ENCODE assay signal across 8 cellular contexts in genomic region chr10:72297281-72297967, GRCh38. TPM values are rescaled to one million over a fixed set of nuclear protein-coding genes. Genes with fewer than 3 reads are reported as not detected.
DNase-seq lines count a peak whose midpoint lies in the region; ATAC-seq and TF ChIP-seq lines count a peak whose summit lies in the region.

No MANE protein-coding gene starts in this region.

- peak; percentile 75 for TF ChIP-seq POLR2A in GM19099 (IDR thresholded peaks at IDR 0.05; ENCODE audit: extremely low read depth, insufficient read length, low read depth)
- TF ChIP-seq POLR2A in sigmoid colon (IDR thresholded peaks at IDR 0.05): peak in 1 of 2 donors; percentile 11

- H3K27ac Mint-ChIP-seq in activated naive CD8-positive, alpha-beta T cell treated with anti-CD3 and anti-CD28 coated beads, Interleukin-2, amount 50 U/mL, for 24 hours: peak overlapping the region; percentile 100

- CTCF ChIA-PET in A673 (lab: Charles Lee): interaction anchor here (0.6 kb wide), 1 partner anchor 1711 kb away, joined by 3 read pairs; no protein-coding TSS in a partner anchor

- H3K36me3 ChIP-seq in A673 (ENCODE audit: insufficient read depth, low read length, poor library complexity, severe bottlenecking) (no peaks in the 10 kb centered on the region), sigmoid colon (no peaks in the 10 kb centered on the region)

- peak; percentile 63 for ATAC-seq in HG03354 (IDR thresholded peaks at IDR 0.05; ENCODE audit: poor library complexity, severe bottlenecking, unreplicated experiment)
- peak; percentile 58 for ATAC-seq in activated naive CD8-positive, alpha-beta T cell treated with anti-CD3 and anti-CD28 coated beads, Interleukin-2, amount 50 U/mL, for 24 hours
- peak; percentile 81 to 85 for ATAC-seq in right cardiac atrium

- peaks cover 75% of the 10 kb centered on the region for H3K4me1 Mint-ChIP-seq in activated naive CD8-positive, alpha-beta T cell treated with anti-CD3 and anti-CD28 coated beads, Interleukin-2, amount 50 U/mL, for 24 hours

- POLR2A ChIA-PET in A673 (lab: Charles Lee; ENCODE audit: low non-redundant PET): interaction anchor here (0.9 to 1.3 kb wide), 2 partner anchors 24 kb away, joined by 5 to 9 read pairs; partner anchors contain the start of gene DDIT4

- H3K9me3 Mint-ChIP-seq in activated naive CD8-positive, alpha-beta T cell treated with anti-CD3 and anti-CD28 coated beads, Interleukin-2, amount 50 U/mL, for 24 hours: no peaks in the 10 kb centered on the region

- H3K27ac ChIP-seq in A673 (ENCODE audit: low read depth, low read length, poor library complexity, severe bottlenecking) (peak overlapping the region; percentile 98), right cardiac atrium (ENCODE audit: low read length) (peak overlapping the region; percentile 94), sigmoid colon (peak overlapping the region; percentile 90 to 94 (median 93))

- H3K9me3 ChIP-seq in A673 (ENCODE audit: low read depth, low read length, poor library complexity, severe bottlenecking) (no peaks in the 10 kb centered on the region), right cardiac atrium (ENCODE audit: control insufficient read depth, low read length) (no peaks in the 10 kb centered on the region), sigmoid colon (no peaks in the 10 kb centered on the region)

- DNase-seq in A673 (ENCODE audit: low spot score) (peak; percentile 94), SW 1271 (lab: John Stamatoyannopoulos, UW) (peak; percentile 82 to 87), right cardiac atrium (peak; percentile 94 to 96 (median 94)), sigmoid colon (peak; percentile 93), NCI-H2029 (lab: John Stamatoyannopoulos, UW) (no peak)
- peak; percentile 96 for DNase-seq in activated naive CD8-positive, alpha-beta T cell treated with anti-CD3 and anti-CD28 coated beads, Interleukin-2, amount 50 U/mL, for 24 hours

- TF ChIP-seq EP300 in sigmoid colon (IDR thresholded peaks at IDR 0.05): peak in 2 of 4 donors; percentile 73 to 83

- TF ChIP-seq CTCF in A673 (conservative IDR thresholded peaks at IDR 0.05; ENCODE audit: low read depth, low read length): no peak
- TF ChIP-seq CTCF in sigmoid colon (IDR thresholded peaks at IDR 0.05): no peak

- peaks cover 4% of the 10 kb centered on the region for H3K36me3 Mint-ChIP-seq in activated naive CD8-positive, alpha-beta T cell treated with anti-CD3 and anti-CD28 coated beads, Interleukin-2, amount 50 U/mL, for 24 hours (ENCODE audit: low read depth)

- WGBS in right cardiac atrium: 4% methylated on average over 44 of the region's 44 CpGs
- 6 to 8% methylated on average over 44 of the region's 44 CpGs for WGBS in sigmoid colon, 2 donors

- intact Hi-C loops in A673 (cut with micrococcal nuclease; ENCODE audit: unreplicated experiment) (no loop called here), right cardiac atrium (cut with DNase I) (no loop called here), sigmoid colon (cut with DNase I) (loop anchor here (2.0 kb wide), 1 partner anchor 23 kb away; no protein-coding TSS in a partner anchor)

- peak overlapping the region; percentile 62 for H3K4me3 ChIP-seq in A673 (ENCODE audit: low read depth, low read length, poor library complexity, severe bottlenecking)
- peak overlapping the region; percentile 51 for H3K4me3 ChIP-seq in right cardiac atrium (ENCODE audit: low read length)
- peak overlapping the region; percentile 57 to 83 (median 66) for H3K4me3 ChIP-seq in sigmoid colon

- H3K4me3 Mint-ChIP-seq in activated naive CD8-positive, alpha-beta T cell treated with anti-CD3 and anti-CD28 coated beads, Interleukin-2, amount 50 U/mL, for 24 hours: peak overlapping the region; percentile 85

- no peaks in the 10 kb centered on the region for H3K27me3 ChIP-seq in A673 (replicated peaks; ENCODE audit: insufficient read depth, low read depth, low read length, poor library complexity)
- no peaks in the 10 kb centered on the region for H3K27me3 ChIP-seq in right cardiac atrium (ENCODE audit: control insufficient read depth, insufficient read depth)
- no peaks in the 10 kb centered on the region for H3K27me3 ChIP-seq in sigmoid colon

- peaks cover 3% of the 10 kb centered on the region for H3K27me3 Mint-ChIP-seq in activated naive CD8-positive, alpha-beta T cell treated with anti-CD3 and anti-CD28 coated beads, Interleukin-2, amount 50 U/mL, for 24 hours

- H3K4me1 ChIP-seq in A673 (ENCODE audit: insufficient read depth, low read length, poor library complexity, severe bottlenecking) (peaks cover 22% of the 10 kb centered on the region), right cardiac atrium (ENCODE audit: control insufficient read depth, insufficient read depth, low read length) (no peaks in the 10 kb centered on the region), sigmoid colon (peaks cover 0 to 17% (median 11%) of the 10 kb centered on the region in 4 donors)

- BruUV-seq in A673 (replicated peaks; lab: Mats Ljungman, UMichigan): TSS peak; percentile 80

RNA-seq across cellular contexts. Expression of gene DDIT4, which starts 23.7 kb away (rescaled TPM):
- 20.7 and 39.6 TPM in 2 replicates for total RNA-seq in A673 (2021)
- 100 to 1,000 TPM in 1 of 4 donors, 10 to 100 TPM in 3; 33.0 to 113 (median 76.5) TPM for total RNA-seq in right cardiac atrium
- polyA plus RNA-seq in right cardiac atrium: 53.6 TPM
- 100 to 1,000 TPM in 2 of 4 donors, 10 to 100 TPM in 2; 77.2 to 202 (median 133) TPM for total RNA-seq in sigmoid colon
- polyA plus RNA-seq in sigmoid colon: 100 to 1,000 TPM in 1 of 3 donors, 10 to 100 TPM in 2; 71.5 to 413 (median 85.3) TPM

RNA-seq across cellular contexts. Expression of gene DNAJB12, which starts 57.3 kb away (rescaled TPM):
- total RNA-seq in A673 (2021): 29.5 and 31.2 TPM in 2 replicates
- total RNA-seq in right cardiac atrium: 10 to 100 TPM; 26.9 to 35.0 (median 30.9) TPM
- 25.8 TPM for polyA plus RNA-seq in right cardiac atrium
- 10 to 100 TPM; 22.4 to 38.5 (median 30.0) TPM for total RNA-seq in sigmoid colon
- 10 to 100 TPM in 2 of 3 donors, 1 to 10 TPM in 1; 9.5 to 28.7 (median 15.6) TPM for polyA plus RNA-seq in sigmoid colon
